Comparison of ENCODE assay signal across 16 cellular contexts in the genomic region with DNA sequence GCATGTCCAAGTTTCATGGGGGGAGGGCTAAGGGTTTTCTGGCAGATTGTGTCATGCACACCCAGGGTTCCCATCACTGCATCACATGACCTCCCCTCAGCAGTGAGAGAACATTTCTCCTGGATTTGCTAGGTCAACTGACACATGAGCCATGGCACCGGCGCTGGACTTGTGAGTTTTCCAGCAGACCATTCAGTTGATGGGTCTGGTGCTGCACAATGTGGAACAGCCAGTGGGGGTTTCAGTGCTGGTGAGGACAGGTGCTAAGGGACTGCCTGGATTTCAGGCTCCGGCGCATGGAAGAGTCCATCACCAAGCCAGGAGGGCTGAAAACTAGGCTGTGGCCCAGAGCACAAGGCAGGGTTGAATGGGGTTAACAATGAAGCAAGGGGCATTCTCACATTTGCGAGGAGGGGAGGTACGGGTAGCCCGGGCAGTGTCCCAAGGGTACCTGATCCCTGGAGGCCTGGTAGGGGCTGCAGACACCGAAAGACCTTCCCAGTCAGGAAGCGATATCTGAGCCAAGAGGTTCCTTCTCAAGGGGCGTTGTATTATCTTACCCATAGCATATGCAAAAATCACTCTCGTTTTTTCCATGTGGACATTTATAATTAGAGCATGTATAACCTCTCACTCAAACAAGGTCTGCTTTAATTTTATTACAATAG.
"Had no signal": no experiment of that assay in that cellular context is flagged by ENCODE, and none has a peak within 500 bp of the region (broad histone marks: within the 10 kb centered on the region; RNA-seq: fewer than 3 reads in every experiment).

No MANE protein-coding gene starts in this region.

- H3K27me3 ChIP-seq: adrenal gland, suprapubic skin had no signal

- H3K9me3 ChIP-seq: adrenal gland, prostate gland, suprapubic skin had no signal

- H3K36me3 ChIP-seq: prostate gland, suprapubic skin had no signal

- ATAC-seq: activated CD4-positive, alpha-beta T cell treated with anti-CD3 and anti-CD28 coated beads for 36 hours; activated CD8-positive, alpha-beta T cell treated with anti-CD3 and anti-CD28 coated beads, Interleukin-2, amount 10 ng/mL, durations not matched to agents 7 days and 5 days; sciatic nerve; stimulated activated naive CD8-positive, alpha-beta T cell treated with anti-CD3 and anti-CD28 coated beads, Interleukin-15, Interleukin-2, amounts not matched to agents 100 U/mL and 50 U/mL, for 24 hours had no signal

- H3K4me3 ChIP-seq: adrenal gland, prostate gland had no signal

- DNase-seq: activated CD4-positive, alpha-beta T cell treated with anti-CD3 and anti-CD28 coated beads for 36 hours; activated CD8-positive, alpha-beta memory T cell treated with anti-CD3 and anti-CD28 coated beads, Interleukin-2, amount 50 U/mL, for 48 hours; activated CD8-positive, alpha-beta T cell treated with anti-CD3 and anti-CD28 coated beads, Interleukin-2, amount 10 ng/mL, durations not matched to agents 7 days and 5 days; activated naive CD4-positive, alpha-beta T cell treated with anti-CD3 and anti-CD28 coated beads, Interleukin-2, amount 50 U/mL, for 16 hours; adrenal gland; dermis blood vessel endothelial cell; kidney; naive B cell; stimulated activated CD4-positive, alpha-beta T cell treated with anti-CD3 and anti-CD28 coated beads, Interleukin-2, amount 100 ng/mL, for 48 hours; stimulated activated CD8-positive, alpha-beta memory T cell treated with anti-CD3 and anti-CD28 coated beads, Interleukin-4, amount 100 ng/mL, for 48 hours; stimulated activated naive CD8-positive, alpha-beta T cell treated with anti-CD3 and anti-CD28 coated beads, Interleukin-15, Interleukin-2, amounts not matched to agents 100 U/mL and 50 U/mL, for 24 hours; T-helper 1 cell had no signal

- H3K4me1 ChIP-seq: prostate gland had no signal

- H3K27ac ChIP-seq: prostate gland, suprapubic skin, VCaP had no signal
